In genomic region chr11:61908730-61909622, GRCh38 we compare ENCODE assay signal across 15 cellular contexts. TPM values are rescaled to one million over a fixed set of nuclear protein-coding genes. Genes with fewer than 3 reads are reported as not detected.
A peak's percentile ranks its signal among the peaks of the same experiment; 100 is the strongest.
DNase-seq lines count a peak whose midpoint lies in the region; ATAC-seq and TF ChIP-seq lines count a peak whose summit lies in the region.
"Had no signal": no experiment of that assay in that cellular context is flagged by ENCODE, and none has a peak within 500 bp of the region (broad histone marks: within the 10 kb centered on the region; RNA-seq: fewer than 3 reads in every experiment).

No MANE protein-coding gene starts in this region.

- H3K4me3 ChIP-seq in NT2/D1 (ENCODE audit: insufficient read length, low read depth), result no peak overlapping the region
- no peak overlapping the region for H3K4me3 ChIP-seq in lower lobe of right lung
- H3K4me3 ChIP-seq in sigmoid colon, result no peak overlapping the region
- H3K4me3 ChIP-seq: PC-9 had no signal

- no peak for TF ChIP-seq EP300 in sigmoid colon (IDR thresholded peaks at IDR 0.05)

- 79 to 83% methylated on average over 12 of the region's 12 CpGs for WGBS in sigmoid colon, 2 donors

- no peak overlapping the region for H3K27ac ChIP-seq in lower lobe of right lung
- H3K27ac ChIP-seq in sigmoid colon, result peak overlapping the region; percentile 17 to 41 (median 31)
- H3K27ac ChIP-seq: PC-9 had no signal

- H3K4me1 ChIP-seq in NT2/D1 (ENCODE audit: insufficient read depth, insufficient read length) (peaks cover 24% of the 10 kb centered on the region), lower lobe of right lung (peaks cover 25% of the 10 kb centered on the region), sigmoid colon (peaks cover 0 to 32% (median 4%) of the 10 kb centered on the region in 4 donors)

- TF ChIP-seq CTCF in lower lobe of right lung (IDR thresholded peaks at IDR 0.05) (no peak), sigmoid colon (IDR thresholded peaks at IDR 0.05) (no peak)

- H3K9ac ChIP-seq in NT2/D1 (ENCODE audit: insufficient read length, low read depth), result peak overlapping the region; percentile 58

- H3K36me3 ChIP-seq in NT2/D1 (ENCODE audit: insufficient read depth, insufficient read length, low read length) (no peaks in the 10 kb centered on the region), lower lobe of right lung (peaks cover 28% of the 10 kb centered on the region), sigmoid colon (peaks cover 0 to 37% (median 4%) of the 10 kb centered on the region in 4 donors)

- H3K27me3 ChIP-seq in NT2/D1 (ENCODE audit: insufficient read depth, insufficient read length) (no peaks in the 10 kb centered on the region), lower lobe of right lung (ENCODE audit: low read depth) (no peaks in the 10 kb centered on the region), sigmoid colon (no peaks in the 10 kb centered on the region)

- peak; percentile 57 for ATAC-seq in Right ventricle myocardium superior (ENCODE audit: poor library complexity)
- no peak for ATAC-seq in lower lobe of right lung
- ATAC-seq in HG03520 (IDR thresholded peaks at IDR 0.05; ENCODE audit: unreplicated experiment), result no peak
- ATAC-seq: T-cell had no signal

- TF ChIP-seq POLR2A in sigmoid colon (IDR thresholded peaks at IDR 0.05), result no peak

- DNase-seq in NT2/D1 (ENCODE audit: low read depth, low spot score) (no peak), Right ventricle myocardium superior (peak; percentile 85), lower lobe of right lung (peak; percentile 32), sigmoid colon (peak; percentile 55), NCI-H524 (lab: John Stamatoyannopoulos, UW) (no peak), T-helper 9 cell (no peak), inferior parietal cortex (ENCODE audit: extremely low spot score) (no peak)
- DNase-seq: activated CD4-positive, alpha-beta T cell treated with anti-CD3 and anti-CD28 coated beads, Interleukin-2, amount 50 U/mL, for 4 hours; DMS79; NCI-H345; PC-9; stimulated activated CD4-positive, alpha-beta T cell treated with anti-CD3 and anti-CD28 coated beads, Interleukin-4, amount 100 ng/mL, for 1 hour; T-cell had no signal

- intact Hi-C loops in Right ventricle myocardium superior (cut with DNase I), result no loop called here
- intact Hi-C loops in lower lobe of right lung (cut with DNase I), result no loop called here
- intact Hi-C loops in sigmoid colon (cut with DNase I), result no loop called here

- no peaks in the 10 kb centered on the region for H3K9me3 ChIP-seq in NT2/D1 (ENCODE audit: insufficient read depth, low read length)
- no peaks in the 10 kb centered on the region for H3K9me3 ChIP-seq in lower lobe of right lung
- H3K9me3 ChIP-seq in sigmoid colon, result no peaks in the 10 kb centered on the region

RNA-seq across cellular contexts. Expression of gene RAB3IL1, which starts 8.4 kb away (rescaled TPM):
- total RNA-seq in Right ventricle myocardium superior, result 10.8 TPM
- 11.4 TPM for total RNA-seq in lower lobe of right lung
- total RNA-seq in sigmoid colon, result 10 to 100 TPM; 12.1 to 23.7 (median 19.6) TPM
- polyA plus RNA-seq in sigmoid colon, result 10 to 100 TPM in 1 of 3 donors, 1 to 10 TPM in 2; 5.1 to 21.6 (median 7.0) TPM
- total RNA-seq: mononuclear cell had no signal

RNA-seq across cellular contexts. Expression of gene FADS3, which starts 17.6 kb away (rescaled TPM):
- total RNA-seq in Right ventricle myocardium superior, result 76.0 TPM
- total RNA-seq in lower lobe of right lung, result 50.1 TPM
- total RNA-seq in sigmoid colon, result 10 to 100 TPM; 21.1 to 57.9 (median 37.5) TPM
- polyA plus RNA-seq in sigmoid colon, result 10 to 100 TPM in 1 of 3 donors, 1 to 10 TPM in 2; 1.4 to 21.5 (median 3.0) TPM

RNA-seq across cellular contexts. Expression of gene BEST1, which starts 41.2 kb away (rescaled TPM):
- 1.3 TPM for total RNA-seq in Right ventricle myocardium superior
- 14.1 TPM for total RNA-seq in lower lobe of right lung
- total RNA-seq in sigmoid colon, result 1 to 10 TPM in 3 of 4 donors, under 1 TPM in 1; 0.83 to 5.3 (median 3.3) TPM
- 1 to 10 TPM; 3.2 to 9.6 (median 7.6) TPM for polyA plus RNA-seq in sigmoid colon

RNA-seq across cellular contexts. Expression of gene FTH1, which starts 58.5 kb away (rescaled TPM):
- total RNA-seq in Right ventricle myocardium superior (2,228 TPM), lower lobe of right lung (4,616 TPM), sigmoid colon (1,000 to 10,000 TPM; 1,709 to 2,375 (median 1,954) TPM)
- polyA plus RNA-seq in sigmoid colon, result over 10,000 TPM in 2 of 3 donors, 1,000 to 10,000 TPM in 1; 6,007 to 20,022 (median 13,142) TPM

Comparison
In these comparisons a context has a peak if more than half of its experiments do, and no peak if none do; other contexts are left out.
1. DNase-seq: peak in Right ventricle myocardium superior (single experiment), lower lobe of right lung (single experiment) and sigmoid colon (single experiment); none in NT2/D1 (single experiment), NCI-H524 (0 of 2), T-helper 9 cell (single experiment) and inferior parietal cortex (single experiment).